In the genomic region with DNA sequence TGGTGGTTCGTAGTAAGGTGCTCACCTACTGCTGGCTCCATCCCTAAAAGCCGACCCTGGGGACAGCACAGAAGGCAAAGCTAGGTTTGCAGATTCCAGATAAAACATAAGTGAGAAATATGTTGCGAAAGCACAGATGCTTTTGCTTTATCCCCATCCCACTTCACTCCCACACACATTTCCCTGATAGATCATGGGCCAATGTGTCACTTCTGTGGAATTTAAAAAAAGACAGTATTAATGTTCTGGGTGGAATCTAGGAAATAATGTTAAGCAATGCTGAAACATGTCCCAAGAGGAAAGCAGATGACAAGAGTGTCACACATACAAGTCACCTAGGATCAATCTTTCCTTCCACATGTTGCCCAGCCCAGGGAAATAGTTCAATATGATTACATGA, we compare ENCODE assay signal across 15 cellular contexts.
DNase-seq lines count a peak whose midpoint lies in the region; ATAC-seq and TF ChIP-seq lines count a peak whose summit lies in the region.
"Had no signal": no experiment of that assay in that cellular context is flagged by ENCODE, and none has a peak within 500 bp of the region (broad histone marks: within the 10 kb centered on the region; RNA-seq: fewer than 3 reads in every experiment).

No MANE protein-coding gene starts in this region.

- 0 out of 2 replicates have a peak, but pooled peaks have one; percentile 29 for ATAC-seq in IMR-90 (ENCODE audit: low read depth)
- ATAC-seq in HG03460 (IDR thresholded peaks at IDR 0.05; ENCODE audit: unreplicated experiment) = no peak
- no peak for ATAC-seq in T-helper 17 cell
- ATAC-seq in GM21529 (IDR thresholded peaks at IDR 0.05; ENCODE audit: unreplicated experiment) = no peak
- ATAC-seq: left colon had no signal

- intact Hi-C loops in IMR-90 (cut with micrococcal nuclease) = no loop called here

- POLR2A ChIA-PET in IMR-90 (lab: Charles Lee; ENCODE audit: unreplicated experiment) = no interaction called here

- H3K9me1 ChIP-seq in IMR-90 (ENCODE audit: insufficient read depth, low read length) = no peaks in the 10 kb centered on the region

- no peaks in the 10 kb centered on the region for H3K79me1 ChIP-seq in IMR-90 (ENCODE audit: low read depth in 1 of 2, low read length in 2 of 2)
- no peaks in the 10 kb centered on the region for H3K79me1 ChIP-seq in mesenchymal stem cell (replicated peaks; ENCODE audit: low read length, poor library complexity, severe bottlenecking)

- no peak overlapping the region for H2BK15ac ChIP-seq in IMR-90 (ENCODE audit: low read depth, low read length)
- no peak overlapping the region for H2BK15ac ChIP-seq in mesenchymal stem cell (ENCODE audit: low read depth, poor library complexity, severe bottlenecking)

- H3K9ac ChIP-seq in IMR-90 (ENCODE audit: low read depth, low read length) = no peak overlapping the region
- peak overlapping the region; percentile 31 for H3K9ac ChIP-seq in mesenchymal stem cell (ENCODE audit: low read length)
- H3K9ac ChIP-seq: BLaER1 had no signal

- no CpG with 5 or more reads among the region's 3 CpGs for WGBS in IMR-90 (ENCODE audit: extremely low coverage in 2 of 2, insufficient read length in 1 of 2), 2 experiments
- WGBS in mesenchymal stem cell = 79% methylated on average over 2 of the region's 3 CpGs

- no peak overlapping the region for H2BK20ac ChIP-seq in IMR-90 (ENCODE audit: low read depth, low read length)

- no TSS peak for BruUV-seq in IMR-90 (replicated peaks; lab: Mats Ljungman, UMichigan)

- no peak overlapping the region for H4K91ac ChIP-seq in IMR-90 (ENCODE audit: insufficient read depth, low read depth, low read length)
- no peak overlapping the region for H4K91ac ChIP-seq in mesenchymal stem cell (ENCODE audit: low read length)

- H3K18ac ChIP-seq in IMR-90 (ENCODE audit: low read depth, low read length) (no peak overlapping the region), mesenchymal stem cell (ENCODE audit: low read depth in 1 of 2, low read length in 2 of 2) (no peak overlapping the region)

- TF ChIP-seq CTCF in AG10803 (conservative IDR thresholded peaks at IDR 0.05; ENCODE audit: low read length) = no peak
- no peak for TF ChIP-seq CTCF in IMR-90 (conservative IDR thresholded peaks at IDR 0.05; ENCODE audit: low read depth, low read length)
- TF ChIP-seq CTCF in chondrocyte (IDR thresholded peaks at IDR 0.05) = no peak
- no peak for TF ChIP-seq CTCF in GM20000 (IDR thresholded peaks at IDR 0.05; ENCODE audit: extremely low read depth, missing control alignments)

- H3K9me3 ChIP-seq in IMR-90 (ENCODE audit: control insufficient read depth, insufficient read depth, low read length) = no peaks in the 10 kb centered on the region; the same call in 1 of the 2 replicates
- H3K9me3 ChIP-seq in mesenchymal stem cell (ENCODE audit: control insufficient read depth, low read length) = no peaks in the 10 kb centered on the region
- no peaks in the 10 kb centered on the region for H3K9me3 ChIP-seq in T-helper 17 cell (ENCODE audit: control insufficient read depth, low read length, poor library complexity, severe bottlenecking)
- H3K9me3 ChIP-seq: BLaER1, esophagus muscularis mucosa had no signal

- in situ Hi-C loops in IMR-90 (cut with MboI; ENCODE audit: low sequenced_read_pairs) = no loop called here

- no peaks in the 10 kb centered on the region for H3K9me3 Mint-ChIP-seq in chondrocyte (ENCODE audit: low read depth)
- H3K9me3 Mint-ChIP-seq: neural crest cell had no signal

- H3K4me1 ChIP-seq in IMR-90 (ENCODE audit: control insufficient read depth, insufficient read depth, low read length) (no peaks in the 10 kb centered on the region), mesenchymal stem cell (ENCODE audit: control insufficient read depth, insufficient read depth, low read depth, low read length) (no peaks in the 10 kb centered on the region)
- H3K4me1 ChIP-seq: esophagus muscularis mucosa had no signal

- H3K27me3 ChIP-seq in IMR-90 (ENCODE audit: control insufficient read depth, insufficient read depth, low read length) (no peaks in the 10 kb centered on the region), mesenchymal stem cell (ENCODE audit: control insufficient read depth in 1 of 2, insufficient read depth in 1 of 2, low read length in 2 of 2) (no peaks in the 10 kb centered on the region)
- H3K27me3 ChIP-seq: BLaER1, esophagus muscularis mucosa had no signal

- H3K4ac ChIP-seq in IMR-90 (ENCODE audit: low read depth, low read length) (no peak overlapping the region), mesenchymal stem cell (ENCODE audit: low read depth in 1 of 2, low read length in 2 of 2) (no peak overlapping the region)

- H4K5ac ChIP-seq in IMR-90 (ENCODE audit: low read depth, low read length) = no peak overlapping the region

- H3K27ac Mint-ChIP-seq in chondrocyte (ENCODE audit: unreplicated experiment) (peak overlapping the region; percentile 75), T-helper 17 cell (no peak overlapping the region)

- no peak overlapping the region for H3K56ac ChIP-seq in IMR-90 (ENCODE audit: extremely low read depth, insufficient read depth, low read length)

- H3K4me1 Mint-ChIP-seq in chondrocyte (ENCODE audit: low read depth) = peaks cover 40% of the 10 kb centered on the region
- no peaks in the 10 kb centered on the region for H3K4me1 Mint-ChIP-seq in T-helper 17 cell
- H3K4me1 Mint-ChIP-seq: neural crest cell had no signal

- H2AK5ac ChIP-seq in IMR-90 (ENCODE audit: low read depth, low read length) (no peak overlapping the region), mesenchymal stem cell (ENCODE audit: low read length, severe bottlenecking) (no peak overlapping the region)

- H4K8ac ChIP-seq in IMR-90 (ENCODE audit: low read depth in 2 of 2, low read length in 2 of 2) (no peak overlapping the region), mesenchymal stem cell (ENCODE audit: low read length) (no peak overlapping the region)

- H3K36me3 Mint-ChIP-seq in chondrocyte (ENCODE audit: low read depth) = no peaks in the 10 kb centered on the region
- no peaks in the 10 kb centered on the region for H3K36me3 Mint-ChIP-seq in T-helper 17 cell (ENCODE audit: low read depth)

- TF ChIP-seq RAD21 in IMR-90 (IDR thresholded peaks at IDR 0.05; ENCODE audit: low read length) = no peak

- no peak overlapping the region for H3K23ac ChIP-seq in IMR-90 (ENCODE audit: low read depth, low read length)
- H3K23ac ChIP-seq in mesenchymal stem cell (ENCODE audit: low read length in 2 of 2) = no peak overlapping the region

- no peak overlapping the region for H2BK12ac ChIP-seq in mesenchymal stem cell (ENCODE audit: low read length in 2 of 2)

- peak; percentile 88 for DNase-seq in AG10803 (ENCODE audit: low read depth)
- peak; percentile 65 for DNase-seq in IMR-90
- DNase-seq in chondrocyte (ENCODE audit: low spot score) = no peak
- DNase-seq in mesenchymal stem cell = peak; percentile 44
- no peak for DNase-seq in GM20000 (ENCODE audit: low spot score)
- no peak for DNase-seq in T-helper 17 cell
- DNase-seq: activated CD4-positive, alpha-beta T cell treated with anti-CD3 and anti-CD28 coated beads, Interleukin-2, amount 50 U/mL, for 4 hours; left colon; NCI-H2227 treated with DMSO at 0.1 percent for 48 hours had no signal

- H4K20me1 ChIP-seq in IMR-90 (ENCODE audit: insufficient read depth, low read length) = no peaks in the 10 kb centered on the region
- H4K20me1 ChIP-seq: BLaER1 had no signal

- H3K14ac ChIP-seq in IMR-90 (replicated peaks; ENCODE audit: low read depth, low read length) = no peak overlapping the region
- H3K14ac ChIP-seq in mesenchymal stem cell (ENCODE audit: low read length in 2 of 2) = no peak overlapping the region

- H2AFZ ChIP-seq in IMR-90 (replicated peaks; ENCODE audit: low read length, poor library complexity) = no peak overlapping the region
- H2AFZ ChIP-seq in mesenchymal stem cell (ENCODE audit: low read depth, low read length) = no peak overlapping the region
- H2AFZ ChIP-seq: PC-9 had no signal

- dilution Hi-C loops in IMR-90 (cut with HindIII; ENCODE audit: low sequenced_read_pairs, unreplicated experiment) = no loop called here

- H2BK5ac ChIP-seq in IMR-90 (ENCODE audit: low read depth, low read length, poor library complexity, severe bottlenecking) (no peak overlapping the region), mesenchymal stem cell (ENCODE audit: low read depth, low read length, poor library complexity, severe bottlenecking) (no peak overlapping the region)

- no peak overlapping the region for H2AK9ac ChIP-seq in IMR-90 (replicated peaks; ENCODE audit: low read depth, low read length, poor library complexity)

- H2BK120ac ChIP-seq in IMR-90 (ENCODE audit: low read depth, low read length) (no peak overlapping the region), mesenchymal stem cell (ENCODE audit: low read depth, low read length) (no peak overlapping the region)

- no peak overlapping the region for H3K4me3 Mint-ChIP-seq in chondrocyte (ENCODE audit: unreplicated experiment)
- H3K4me3 Mint-ChIP-seq in T-helper 17 cell = no peak overlapping the region
- H3K4me3 Mint-ChIP-seq: neural crest cell had no signal

- H3K27me3 Mint-ChIP-seq in chondrocyte (ENCODE audit: low read depth) = no peaks in the 10 kb centered on the region
- no peaks in the 10 kb centered on the region for H3K27me3 Mint-ChIP-seq in T-helper 17 cell

- no peaks in the 10 kb centered on the region for H3K36me3 ChIP-seq in IMR-90 (ENCODE audit: control insufficient read depth, insufficient read depth, low read length)
- H3K36me3 ChIP-seq in mesenchymal stem cell (ENCODE audit: control insufficient read depth in 1 of 2, insufficient read depth in 2 of 2, low read depth in 1 of 2, low read length in 2 of 2) = no peaks in the 10 kb centered on the region
- H3K36me3 ChIP-seq: BLaER1, esophagus muscularis mucosa had no signal

- CTCF ChIA-PET in IMR-90 (lab: Yijun Ruan, JAX) = no interaction called here

- TF ChIP-seq POLR2A in IMR-90 (IDR thresholded peaks at IDR 0.05; ENCODE audit: low read depth, low read length) = no peak

- no peak overlapping the region for H3K4me2 ChIP-seq in IMR-90 (ENCODE audit: low read depth, low read length)
- no peak overlapping the region for H3K4me2 ChIP-seq in mesenchymal stem cell (ENCODE audit: low read length, poor library complexity, severe bottlenecking)
- H3K4me2 ChIP-seq: BLaER1, PC-9 had no signal

- H3K27ac ChIP-seq in IMR-90 (ENCODE audit: insufficient read depth, low read length) = no peak overlapping the region
- no peak overlapping the region for H3K27ac ChIP-seq in mesenchymal stem cell (ENCODE audit: low read length, poor library complexity, severe bottlenecking)
- H3K27ac ChIP-seq: BLaER1, esophagus muscularis mucosa, PC-9 had no signal

- H3K4me3 ChIP-seq in AG10803 (ENCODE audit: low read length) (no peak overlapping the region), IMR-90 (ENCODE audit: insufficient read depth, low read depth, low read length) (no peak overlapping the region), mesenchymal stem cell (ENCODE audit: insufficient read depth in 1 of 2, low read depth in 1 of 2, low read length in 2 of 2) (no peak overlapping the region)
- H3K4me3 ChIP-seq: BLaER1, esophagus muscularis mucosa, PC-9 had no signal

TF ChIP-seq in IMR-90, 13 proteins besides CTCF, POLR2A, EP300 and RAD21 (continues in another document):
- peak; percentile 82 for TF ChIP-seq CEBPB (IDR thresholded peaks at IDR 0.05; ENCODE audit: low read depth, low read length)
- TF ChIP-seq MAZ (IDR thresholded peaks at IDR 0.05; ENCODE audit: borderline replicate concordance, low read depth, low read length) = no peak
- no peak for TF ChIP-seq MXI1 (IDR thresholded peaks at IDR 0.05; ENCODE audit: borderline replicate concordance, low read depth, low read length)

Comparison
In these comparisons a context has a peak if more than half of its experiments do, and no peak if none do; other contexts are left out.
1. DNase-seq: peak in AG10803 (single experiment), IMR-90 (single experiment) and mesenchymal stem cell (single experiment); none in chondrocyte (single experiment), GM20000 (single experiment) and T-helper 17 cell (0 of 3).